Comparison of ENCODE assay signal across 1 cellular context in the genomic region with DNA sequence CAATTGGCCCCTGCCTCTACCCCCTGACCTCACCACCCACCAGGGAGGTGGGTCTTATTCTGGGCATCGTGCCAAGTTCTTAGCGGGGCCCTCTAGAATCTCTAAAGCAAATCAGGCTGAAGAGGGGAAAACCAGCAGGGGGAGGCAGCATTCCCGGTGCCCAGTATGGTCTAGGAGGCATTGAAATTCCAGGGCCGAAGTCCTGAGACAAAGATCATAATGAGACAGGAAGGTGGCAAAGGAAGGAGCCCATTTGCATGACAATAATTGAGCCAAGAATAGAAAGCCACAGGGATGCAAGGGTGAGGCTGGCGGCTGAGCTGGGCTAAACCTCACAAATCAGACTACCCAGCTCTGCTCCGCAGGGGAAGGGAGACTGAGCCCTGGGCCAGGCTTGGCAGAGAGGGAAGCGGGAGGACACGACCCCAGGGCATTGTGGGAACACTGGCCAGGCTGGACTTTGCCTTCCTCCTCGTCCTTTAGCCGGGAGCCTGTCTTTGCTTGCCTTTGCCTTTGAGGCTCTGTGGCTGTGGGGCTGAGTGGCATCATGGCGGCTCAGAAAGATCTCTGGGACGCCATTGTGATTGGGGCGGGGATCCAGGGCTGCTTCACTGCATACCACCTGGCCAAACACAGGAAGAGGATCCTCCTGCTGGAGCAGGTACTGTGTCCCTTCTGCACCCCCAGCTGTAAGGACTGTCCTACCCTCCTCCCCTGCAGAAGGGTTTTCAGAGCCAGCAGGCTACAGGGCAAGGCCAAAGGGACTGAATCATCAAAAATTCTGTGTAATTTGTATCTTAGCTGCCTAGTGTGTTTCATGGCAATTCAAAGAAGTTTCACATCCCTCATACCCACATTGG.
TF ChIP-seq lines count a peak whose summit lies in the region.

A gene with protein sequence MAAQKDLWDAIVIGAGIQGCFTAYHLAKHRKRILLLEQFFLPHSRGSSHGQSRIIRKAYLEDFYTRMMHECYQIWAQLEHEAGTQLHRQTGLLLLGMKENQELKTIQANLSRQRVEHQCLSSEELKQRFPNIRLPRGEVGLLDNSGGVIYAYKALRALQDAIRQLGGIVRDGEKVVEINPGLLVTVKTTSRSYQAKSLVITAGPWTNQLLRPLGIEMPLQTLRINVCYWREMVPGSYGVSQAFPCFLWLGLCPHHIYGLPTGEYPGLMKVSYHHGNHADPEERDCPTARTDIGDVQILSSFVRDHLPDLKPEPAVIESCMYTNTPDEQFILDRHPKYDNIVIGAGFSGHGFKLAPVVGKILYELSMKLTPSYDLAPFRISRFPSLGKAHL (plus strand): TSS at position 463 of the 860 bp plus-strand sequence. CDS start 85 bp downstream, at position 548.

TF ChIP-seq in HEK293, 187 proteins besides CTCF, POLR2A, EP300 and RAD21 (continued from another document and continues in another):
- TF ChIP-seq, protein P1, sequence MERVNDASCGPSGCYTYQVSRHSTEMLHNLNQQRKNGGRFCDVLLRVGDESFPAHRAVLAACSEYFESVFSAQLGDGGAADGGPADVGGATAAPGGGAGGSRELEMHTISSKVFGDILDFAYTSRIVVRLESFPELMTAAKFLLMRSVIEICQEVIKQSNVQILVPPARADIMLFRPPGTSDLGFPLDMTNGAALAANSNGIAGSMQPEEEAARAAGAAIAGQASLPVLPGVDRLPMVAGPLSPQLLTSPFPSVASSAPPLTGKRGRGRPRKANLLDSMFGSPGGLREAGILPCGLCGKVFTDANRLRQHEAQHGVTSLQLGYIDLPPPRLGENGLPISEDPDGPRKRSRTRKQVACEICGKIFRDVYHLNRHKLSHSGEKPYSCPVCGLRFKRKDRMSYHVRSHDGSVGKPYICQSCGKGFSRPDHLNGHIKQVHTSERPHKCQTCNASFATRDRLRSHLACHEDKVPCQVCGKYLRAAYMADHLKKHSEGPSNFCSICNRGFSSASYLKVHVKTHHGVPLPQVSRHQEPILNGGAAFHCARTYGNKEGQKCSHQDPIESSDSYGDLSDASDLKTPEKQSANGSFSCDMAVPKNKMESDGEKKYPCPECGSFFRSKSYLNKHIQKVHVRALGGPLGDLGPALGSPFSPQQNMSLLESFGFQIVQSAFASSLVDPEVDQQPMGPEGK (tag by site-specific recombination; IDR thresholded peaks at IDR 0.05), result peak; percentile 79
- TF ChIP-seq ZIC2 (tag by site-specific recombination; IDR thresholded peaks at IDR 0.05), result peak; percentile 98
- TF ChIP-seq, protein P2, sequence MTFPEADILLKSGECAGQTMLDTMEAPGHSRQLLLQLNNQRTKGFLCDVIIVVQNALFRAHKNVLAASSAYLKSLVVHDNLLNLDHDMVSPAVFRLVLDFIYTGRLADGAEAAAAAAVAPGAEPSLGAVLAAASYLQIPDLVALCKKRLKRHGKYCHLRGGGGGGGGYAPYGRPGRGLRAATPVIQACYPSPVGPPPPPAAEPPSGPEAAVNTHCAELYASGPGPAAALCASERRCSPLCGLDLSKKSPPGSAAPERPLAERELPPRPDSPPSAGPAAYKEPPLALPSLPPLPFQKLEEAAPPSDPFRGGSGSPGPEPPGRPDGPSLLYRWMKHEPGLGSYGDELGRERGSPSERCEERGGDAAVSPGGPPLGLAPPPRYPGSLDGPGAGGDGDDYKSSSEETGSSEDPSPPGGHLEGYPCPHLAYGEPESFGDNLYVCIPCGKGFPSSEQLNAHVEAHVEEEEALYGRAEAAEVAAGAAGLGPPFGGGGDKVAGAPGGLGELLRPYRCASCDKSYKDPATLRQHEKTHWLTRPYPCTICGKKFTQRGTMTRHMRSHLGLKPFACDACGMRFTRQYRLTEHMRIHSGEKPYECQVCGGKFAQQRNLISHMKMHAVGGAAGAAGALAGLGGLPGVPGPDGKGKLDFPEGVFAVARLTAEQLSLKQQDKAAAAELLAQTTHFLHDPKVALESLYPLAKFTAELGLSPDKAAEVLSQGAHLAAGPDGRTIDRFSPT (tag by site-specific recombination; IDR thresholded peaks at IDR 0.05), result peak; percentile 41; the same call in 1 of the 2 replicates
- TF ChIP-seq KLF1 (tag by site-specific recombination; IDR thresholded peaks at IDR 0.05), result no peak
- peak; percentile 82 for TF ChIP-seq GLIS1 (tag by site-specific recombination; IDR thresholded peaks at IDR 0.05)
- TF ChIP-seq SCRT2 (tag by site-specific recombination; IDR thresholded peaks at IDR 0.05), result no peak
- 0 out of 2 replicates have a peak, but pooled peaks have one; percentile 23 for TF ChIP-seq EGR2 (tag by site-specific recombination; IDR thresholded peaks at IDR 0.05; ENCODE audit: low read depth)
- peak; percentile 63; the same call in 1 of the 2 replicates for TF ChIP-seq ZNF221 (tag by site-specific recombination; IDR thresholded peaks at IDR 0.05; ENCODE audit: borderline replicate concordance)
- TF ChIP-seq, protein P3, sequence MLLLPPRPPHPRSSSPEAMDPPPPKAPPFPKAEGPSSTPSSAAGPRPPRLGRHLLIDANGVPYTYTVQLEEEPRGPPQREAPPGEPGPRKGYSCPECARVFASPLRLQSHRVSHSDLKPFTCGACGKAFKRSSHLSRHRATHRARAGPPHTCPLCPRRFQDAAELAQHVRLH (tag by site-specific recombination; IDR thresholded peaks at IDR 0.05), result 0 out of 2 replicates have a peak, but pooled peaks have one; percentile 18
- TF ChIP-seq ZNF132 (tag by site-specific recombination; IDR thresholded peaks at IDR 0.05; ENCODE audit: borderline replicate concordance), result no peak
- TF ChIP-seq ZNF366 (tag by site-specific recombination; conservative IDR thresholded peaks at IDR 0.05), result peak; percentile 65
- TF ChIP-seq ZNF274 (IDR thresholded peaks at IDR 0.05; ENCODE audit: low read length), result no peak
- TF ChIP-seq ZNF274 (tag by site-specific recombination; IDR thresholded peaks at IDR 0.05; ENCODE audit: borderline replicate concordance), result no peak
- TF ChIP-seq, protein P4, sequence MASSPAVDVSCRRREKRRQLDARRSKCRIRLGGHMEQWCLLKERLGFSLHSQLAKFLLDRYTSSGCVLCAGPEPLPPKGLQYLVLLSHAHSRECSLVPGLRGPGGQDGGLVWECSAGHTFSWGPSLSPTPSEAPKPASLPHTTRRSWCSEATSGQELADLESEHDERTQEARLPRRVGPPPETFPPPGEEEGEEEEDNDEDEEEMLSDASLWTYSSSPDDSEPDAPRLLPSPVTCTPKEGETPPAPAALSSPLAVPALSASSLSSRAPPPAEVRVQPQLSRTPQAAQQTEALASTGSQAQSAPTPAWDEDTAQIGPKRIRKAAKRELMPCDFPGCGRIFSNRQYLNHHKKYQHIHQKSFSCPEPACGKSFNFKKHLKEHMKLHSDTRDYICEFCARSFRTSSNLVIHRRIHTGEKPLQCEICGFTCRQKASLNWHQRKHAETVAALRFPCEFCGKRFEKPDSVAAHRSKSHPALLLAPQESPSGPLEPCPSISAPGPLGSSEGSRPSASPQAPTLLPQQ (tag by site-specific recombination; IDR thresholded peaks at IDR 0.05), result peak; percentile 62; the same call in 1 of the 2 replicates
- TF ChIP-seq ZNF24 (tag by site-specific recombination; IDR thresholded peaks at IDR 0.05), result peak; percentile 11
- peak; percentile 13 for TF ChIP-seq ZNF529 (tag by site-specific recombination; IDR thresholded peaks at IDR 0.05; ENCODE audit: insufficient replicate concordance)
- TF ChIP-seq ZNF837 (tag by site-specific recombination; IDR thresholded peaks at IDR 0.05), result no peak
- 0 out of 2 replicates have a peak, but pooled peaks have one; percentile 4 for TF ChIP-seq ZNF335 (tag by site-specific recombination; conservative IDR thresholded peaks at IDR 0.05)
- TF ChIP-seq ZSCAN30 (tag by site-specific recombination; IDR thresholded peaks at IDR 0.05), result peak; percentile 78; the same call in 1 of the 2 replicates
- TF ChIP-seq GLI2 (tag by site-specific recombination; IDR thresholded peaks at IDR 0.05; ENCODE audit: borderline replicate concordance, low read depth), result no peak
- no peak for TF ChIP-seq ZNF785 (tag by site-specific recombination; IDR thresholded peaks at IDR 0.05)
- no peak for TF ChIP-seq ZNF155 (tag by site-specific recombination; IDR thresholded peaks at IDR 0.05)
- peak; percentile 55 for TF ChIP-seq YY2 (tag by site-specific recombination; IDR thresholded peaks at IDR 0.05)
- TF ChIP-seq ZNF146 (tag by site-specific recombination; IDR thresholded peaks at IDR 0.05), result no peak
- TF ChIP-seq GLIS2 (tag by site-specific recombination; IDR thresholded peaks at IDR 0.05), result peak; percentile 83
- TF ChIP-seq ZEB2 (tag by site-specific recombination; IDR thresholded peaks at IDR 0.05), result 0 out of 2 replicates have a peak, but pooled peaks have one; percentile 40
- TF ChIP-seq ZBTB1 (tag by site-specific recombination; IDR thresholded peaks at IDR 0.05), result no peak
- TF ChIP-seq ZSCAN16 (tag by site-specific recombination; IDR thresholded peaks at IDR 0.05), result no peak
- peak; percentile 74; the same call in 1 of the 2 replicates for TF ChIP-seq ZNF341 (tag by site-specific recombination; IDR thresholded peaks at IDR 0.05; ENCODE audit: low read depth)
- TF ChIP-seq ZNF112 (tag by site-specific recombination; IDR thresholded peaks at IDR 0.05), result no peak
- no peak for TF ChIP-seq ZNF600 (tag by site-specific recombination; IDR thresholded peaks at IDR 0.05)
- peak; percentile 70 for TF ChIP-seq SP3 (tag by site-specific recombination; IDR thresholded peaks at IDR 0.05)
- TF ChIP-seq ZNF544 (tag by site-specific recombination; IDR thresholded peaks at IDR 0.05), result peak; percentile 95
- no peak; the same call in 1 of the 2 replicates for TF ChIP-seq SP7 (tag by site-specific recombination; IDR thresholded peaks at IDR 0.05)
- no peak for TF ChIP-seq BCL11B (tag by site-specific recombination; IDR thresholded peaks at IDR 0.05; ENCODE audit: low read depth)
- TF ChIP-seq WT1 (tag by site-specific recombination; IDR thresholded peaks at IDR 0.05), result no peak
- TF ChIP-seq, protein P5, sequence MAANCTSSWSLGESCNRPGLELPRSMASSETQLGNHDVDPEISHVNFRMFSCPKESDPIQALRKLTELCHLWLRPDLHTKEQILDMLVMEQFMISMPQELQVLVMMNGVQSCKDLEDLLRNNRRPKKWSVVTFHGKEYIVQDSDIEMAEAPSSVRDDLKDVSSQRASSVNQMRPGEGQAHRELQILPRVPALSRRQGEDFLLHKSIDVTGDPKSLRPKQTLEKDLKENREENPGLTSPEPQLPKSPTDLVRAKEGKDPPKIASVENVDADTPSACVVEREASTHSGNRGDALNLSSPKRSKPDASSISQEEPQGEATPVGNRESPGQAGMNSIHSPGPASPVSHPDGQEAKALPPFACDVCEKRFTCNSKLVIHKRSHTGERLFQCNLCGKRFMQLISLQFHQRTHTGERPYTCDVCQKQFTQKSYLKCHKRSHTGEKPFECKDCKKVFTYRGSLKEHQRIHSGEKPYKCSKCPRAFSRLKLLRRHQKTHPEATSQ (tag by site-specific recombination; IDR thresholded peaks at IDR 0.05), result no peak
- TF ChIP-seq ZNF629 (tag by site-specific recombination; IDR thresholded peaks at IDR 0.05), result no peak; the same call in 1 of the 2 replicates
- no peak for TF ChIP-seq GFI1B (tag by site-specific recombination; IDR thresholded peaks at IDR 0.05)
- TF ChIP-seq, protein P6, sequence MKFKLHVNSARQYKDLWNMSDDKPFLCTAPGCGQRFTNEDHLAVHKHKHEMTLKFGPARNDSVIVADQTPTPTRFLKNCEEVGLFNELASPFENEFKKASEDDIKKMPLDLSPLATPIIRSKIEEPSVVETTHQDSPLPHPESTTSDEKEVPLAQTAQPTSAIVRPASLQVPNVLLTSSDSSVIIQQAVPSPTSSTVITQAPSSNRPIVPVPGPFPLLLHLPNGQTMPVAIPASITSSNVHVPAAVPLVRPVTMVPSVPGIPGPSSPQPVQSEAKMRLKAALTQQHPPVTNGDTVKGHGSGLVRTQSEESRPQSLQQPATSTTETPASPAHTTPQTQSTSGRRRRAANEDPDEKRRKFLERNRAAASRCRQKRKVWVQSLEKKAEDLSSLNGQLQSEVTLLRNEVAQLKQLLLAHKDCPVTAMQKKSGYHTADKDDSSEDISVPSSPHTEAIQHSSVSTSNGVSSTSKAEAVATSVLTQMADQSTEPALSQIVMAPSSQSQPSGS (tag by site-specific recombination; IDR thresholded peaks at IDR 0.05; ENCODE audit: low read depth), result peak; percentile 30; the same call in 1 of the 2 replicates
- TF ChIP-seq, protein P7, sequence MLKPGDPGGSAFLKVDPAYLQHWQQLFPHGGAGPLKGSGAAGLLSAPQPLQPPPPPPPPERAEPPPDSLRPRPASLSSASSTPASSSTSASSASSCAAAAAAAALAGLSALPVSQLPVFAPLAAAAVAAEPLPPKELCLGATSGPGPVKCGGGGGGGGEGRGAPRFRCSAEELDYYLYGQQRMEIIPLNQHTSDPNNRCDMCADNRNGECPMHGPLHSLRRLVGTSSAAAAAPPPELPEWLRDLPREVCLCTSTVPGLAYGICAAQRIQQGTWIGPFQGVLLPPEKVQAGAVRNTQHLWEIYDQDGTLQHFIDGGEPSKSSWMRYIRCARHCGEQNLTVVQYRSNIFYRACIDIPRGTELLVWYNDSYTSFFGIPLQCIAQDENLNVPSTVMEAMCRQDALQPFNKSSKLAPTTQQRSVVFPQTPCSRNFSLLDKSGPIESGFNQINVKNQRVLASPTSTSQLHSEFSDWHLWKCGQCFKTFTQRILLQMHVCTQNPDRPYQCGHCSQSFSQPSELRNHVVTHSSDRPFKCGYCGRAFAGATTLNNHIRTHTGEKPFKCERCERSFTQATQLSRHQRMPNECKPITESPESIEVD (tag by site-specific recombination; IDR thresholded peaks at IDR 0.05), result peak; percentile 65
- TF ChIP-seq, protein P8, sequence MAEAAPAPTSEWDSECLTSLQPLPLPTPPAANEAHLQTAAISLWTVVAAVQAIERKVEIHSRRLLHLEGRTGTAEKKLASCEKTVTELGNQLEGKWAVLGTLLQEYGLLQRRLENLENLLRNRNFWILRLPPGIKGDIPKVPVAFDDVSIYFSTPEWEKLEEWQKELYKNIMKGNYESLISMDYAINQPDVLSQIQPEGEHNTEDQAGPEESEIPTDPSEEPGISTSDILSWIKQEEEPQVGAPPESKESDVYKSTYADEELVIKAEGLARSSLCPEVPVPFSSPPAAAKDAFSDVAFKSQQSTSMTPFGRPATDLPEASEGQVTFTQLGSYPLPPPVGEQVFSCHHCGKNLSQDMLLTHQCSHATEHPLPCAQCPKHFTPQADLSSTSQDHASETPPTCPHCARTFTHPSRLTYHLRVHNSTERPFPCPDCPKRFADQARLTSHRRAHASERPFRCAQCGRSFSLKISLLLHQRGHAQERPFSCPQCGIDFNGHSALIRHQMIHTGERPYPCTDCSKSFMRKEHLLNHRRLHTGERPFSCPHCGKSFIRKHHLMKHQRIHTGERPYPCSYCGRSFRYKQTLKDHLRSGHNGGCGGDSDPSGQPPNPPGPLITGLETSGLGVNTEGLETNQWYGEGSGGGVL (tag by site-specific recombination; IDR thresholded peaks at IDR 0.05), result peak; percentile 46; the same call in 1 of the 2 replicates
- TF ChIP-seq HOXD13 (CRISPR knock-in tag; IDR thresholded peaks at IDR 0.05; ENCODE audit: borderline replicate concordance), result no peak
- TF ChIP-seq ZBTB8A (tag by site-specific recombination; IDR thresholded peaks at IDR 0.05), result peak; percentile 92
- peak; percentile 55 for TF ChIP-seq SP2 (tag by site-specific recombination; IDR thresholded peaks at IDR 0.05)
- TF ChIP-seq ZNF76 (tag by site-specific recombination; IDR thresholded peaks at IDR 0.05; ENCODE audit: borderline replicate concordance, low read depth), result 0 out of 2 replicates have a peak, but pooled peaks have one; percentile 18
- TF ChIP-seq ZFP41 (tag by site-specific recombination; IDR thresholded peaks at IDR 0.05; ENCODE audit: borderline replicate concordance), result no peak
- no peak for TF ChIP-seq OVOL3 (tag by site-specific recombination; IDR thresholded peaks at IDR 0.05)
- no peak for TF ChIP-seq MEIS1 (CRISPR knock-in tag; IDR thresholded peaks at IDR 0.05; ENCODE audit: borderline replicate concordance)
